1 cellular context compared by ENCODE assay signal in the genomic region with DNA sequence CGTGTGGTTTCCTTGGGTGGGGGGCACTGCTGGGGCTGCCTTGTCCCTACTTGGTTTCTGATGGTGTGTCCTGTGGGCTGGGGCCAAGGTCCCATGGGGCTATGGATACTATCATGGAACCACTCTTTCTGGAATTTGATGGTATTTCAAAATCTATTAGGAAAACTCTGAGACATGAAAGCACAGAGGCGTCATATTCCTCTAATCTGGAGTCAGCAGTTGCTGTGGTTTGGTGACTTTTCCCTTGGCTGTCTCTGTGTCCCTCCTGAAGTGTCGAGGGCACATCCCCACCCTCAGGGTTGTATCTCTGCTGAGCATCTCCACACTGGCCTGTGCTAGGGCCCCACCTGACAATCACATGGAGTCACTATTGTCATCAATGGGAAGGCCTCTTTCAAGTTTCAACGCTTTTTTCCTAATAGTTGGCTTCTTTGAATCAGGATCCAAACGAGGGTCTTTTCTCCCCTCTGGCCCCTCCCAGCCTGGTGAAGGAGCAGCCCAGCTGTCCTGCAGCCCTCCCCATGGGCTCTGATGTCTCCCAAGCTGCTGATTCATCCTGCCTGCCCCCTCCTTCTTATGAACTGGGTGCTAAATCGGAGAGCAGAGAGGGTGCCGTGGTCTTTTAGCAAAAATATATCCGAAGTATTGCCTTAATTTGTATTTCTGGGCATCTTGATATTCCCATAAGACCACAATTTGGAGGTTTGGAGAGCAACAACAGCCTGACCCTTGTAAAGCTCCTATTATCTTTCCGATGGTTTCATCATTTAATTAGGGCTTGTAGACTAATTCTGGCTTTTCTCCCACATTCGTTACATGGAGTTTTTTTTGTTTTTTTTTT.
TF ChIP-seq lines count a peak whose summit lies in the region.

No MANE protein-coding gene starts in this region.

TF ChIP-seq in K562, 482 proteins besides CTCF, POLR2A, EP300 and RAD21 (continued from another document and continues in another):
- TF ChIP-seq THRB (CRISPR knock-in tag; conservative IDR thresholded peaks at IDR 0.05) (peak; percentile 99), CXXC5 (CRISPR knock-in tag; IDR thresholded peaks at IDR 0.05) (peak; percentile 99), NEUROD1 (IDR thresholded peaks at IDR 0.05; ENCODE audit: borderline replicate concordance, low read depth, low read length, partially characterized antibody) (peak; percentile 50), KLF6 (CRISPR knock-in tag; IDR thresholded peaks at IDR 0.05; ENCODE audit: borderline replicate concordance) (peak; percentile 99), WHSC1 (IDR thresholded peaks at IDR 0.05; ENCODE audit: low read length) (no peak), ETV6 (IDR thresholded peaks at IDR 0.05; ENCODE audit: borderline replicate concordance in 1 of 2, low read depth in 2 of 2, low read length in 1 of 2) (peak in 1 of 2 experiments; percentile 69; a peak in 1 of 4 replicates), ETV6 (CRISPR knock-in tag; IDR thresholded peaks at IDR 0.05; ENCODE audit: borderline replicate concordance) (peak; percentile 79), ARID2 (IDR thresholded peaks at IDR 0.05) (no peak), GTF2F1 (IDR thresholded peaks at IDR 0.05; ENCODE audit: low read depth, low read length) (0 out of 2 replicates have a peak, but pooled peaks have one; percentile 57), ERF (CRISPR knock-in tag; IDR thresholded peaks at IDR 0.05) (peak; percentile 96), NR2C2 (CRISPR knock-in tag; IDR thresholded peaks at IDR 0.05) (no peak), NR2C2 (tag; IDR thresholded peaks at IDR 0.05) (peak; percentile 95), TSHZ1 (CRISPR knock-in tag; IDR thresholded peaks at IDR 0.05) (peak; percentile 98), STAT6 (CRISPR knock-in tag; IDR thresholded peaks at IDR 0.05) (peak; percentile 51; the same call in 1 of the 2 replicates), ZNF134 (CRISPR knock-in tag; conservative IDR thresholded peaks at IDR 0.05) (peak; percentile 90), HEY1 (CRISPR knock-in tag; IDR thresholded peaks at IDR 0.05; ENCODE audit: borderline replicate concordance) (peak; percentile 90), GABPA (tag; conservative IDR thresholded peaks at IDR 0.05; ENCODE audit: low read depth) (no peak), MYBL2 (IDR thresholded peaks at IDR 0.05; ENCODE audit: low read depth) (no peak), MYBL2 (CRISPR knock-in tag; IDR thresholded peaks at IDR 0.05; ENCODE audit: borderline replicate concordance) (no peak), ZSCAN32 (CRISPR knock-in tag; IDR thresholded peaks at IDR 0.05) (peak; percentile 84), RNF2 (IDR thresholded peaks at IDR 0.05) (peak; percentile 66; the same call in 1 of the 2 replicates), BRF1 (IDR thresholded peaks at IDR 0.05; ENCODE audit: borderline replicate concordance, extremely low read depth, insufficient read length) (no peak), GABPB2 (CRISPR knock-in tag; conservative IDR thresholded peaks at IDR 0.05) (peak; percentile 92), RHOXF2B (CRISPR knock-in tag; conservative IDR thresholded peaks at IDR 0.05) (peak; percentile 98), ESRRB (CRISPR knock-in tag; IDR thresholded peaks at IDR 0.05; ENCODE audit: borderline replicate concordance) (no peak), CBX5 (IDR thresholded peaks at IDR 0.05; ENCODE audit: borderline replicate concordance, low read depth) (no peak), MEF2D (tag; conservative IDR thresholded peaks at IDR 0.05; ENCODE audit: low read depth) (peak; percentile 99), SMAD1 (IDR thresholded peaks at IDR 0.05; ENCODE audit: low read depth, low read length, partially characterized antibody) (peak; percentile 62), BHLHE40 (IDR thresholded peaks at IDR 0.05; ENCODE audit: low read length) (peak; percentile 68), RBM15 (IDR thresholded peaks at IDR 0.05; ENCODE audit: insufficient read depth, low read length) (no peak), TCF15 (CRISPR knock-in tag; IDR thresholded peaks at IDR 0.05) (peak; percentile 98)
- TF ChIP-seq, protein P1, sequence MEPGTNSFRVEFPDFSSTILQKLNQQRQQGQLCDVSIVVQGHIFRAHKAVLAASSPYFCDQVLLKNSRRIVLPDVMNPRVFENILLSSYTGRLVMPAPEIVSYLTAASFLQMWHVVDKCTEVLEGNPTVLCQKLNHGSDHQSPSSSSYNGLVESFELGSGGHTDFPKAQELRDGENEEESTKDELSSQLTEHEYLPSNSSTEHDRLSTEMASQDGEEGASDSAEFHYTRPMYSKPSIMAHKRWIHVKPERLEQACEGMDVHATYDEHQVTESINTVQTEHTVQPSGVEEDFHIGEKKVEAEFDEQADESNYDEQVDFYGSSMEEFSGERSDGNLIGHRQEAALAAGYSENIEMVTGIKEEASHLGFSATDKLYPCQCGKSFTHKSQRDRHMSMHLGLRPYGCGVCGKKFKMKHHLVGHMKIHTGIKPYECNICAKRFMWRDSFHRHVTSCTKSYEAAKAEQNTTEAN (CRISPR knock-in tag; IDR thresholded peaks at IDR 0.05): 0 out of 2 replicates have a peak, but pooled peaks have one; percentile 80
- TF ChIP-seq, protein P2, sequence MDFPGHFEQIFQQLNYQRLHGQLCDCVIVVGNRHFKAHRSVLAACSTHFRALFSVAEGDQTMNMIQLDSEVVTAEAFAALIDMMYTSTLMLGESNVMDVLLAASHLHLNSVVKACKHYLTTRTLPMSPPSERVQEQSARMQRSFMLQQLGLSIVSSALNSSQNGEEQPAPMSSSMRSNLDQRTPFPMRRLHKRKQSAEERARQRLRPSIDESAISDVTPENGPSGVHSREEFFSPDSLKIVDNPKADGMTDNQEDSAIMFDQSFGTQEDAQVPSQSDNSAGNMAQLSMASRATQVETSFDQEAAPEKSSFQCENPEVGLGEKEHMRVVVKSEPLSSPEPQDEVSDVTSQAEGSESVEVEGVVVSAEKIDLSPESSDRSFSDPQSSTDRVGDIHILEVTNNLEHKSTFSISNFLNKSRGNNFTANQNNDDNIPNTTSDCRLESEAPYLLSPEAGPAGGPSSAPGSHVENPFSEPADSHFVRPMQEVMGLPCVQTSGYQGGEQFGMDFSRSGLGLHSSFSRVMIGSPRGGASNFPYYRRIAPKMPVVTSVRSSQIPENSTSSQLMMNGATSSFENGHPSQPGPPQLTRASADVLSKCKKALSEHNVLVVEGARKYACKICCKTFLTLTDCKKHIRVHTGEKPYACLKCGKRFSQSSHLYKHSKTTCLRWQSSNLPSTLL (IDR thresholded peaks at IDR 0.05): no peak
- TF ChIP-seq, protein P3, sequence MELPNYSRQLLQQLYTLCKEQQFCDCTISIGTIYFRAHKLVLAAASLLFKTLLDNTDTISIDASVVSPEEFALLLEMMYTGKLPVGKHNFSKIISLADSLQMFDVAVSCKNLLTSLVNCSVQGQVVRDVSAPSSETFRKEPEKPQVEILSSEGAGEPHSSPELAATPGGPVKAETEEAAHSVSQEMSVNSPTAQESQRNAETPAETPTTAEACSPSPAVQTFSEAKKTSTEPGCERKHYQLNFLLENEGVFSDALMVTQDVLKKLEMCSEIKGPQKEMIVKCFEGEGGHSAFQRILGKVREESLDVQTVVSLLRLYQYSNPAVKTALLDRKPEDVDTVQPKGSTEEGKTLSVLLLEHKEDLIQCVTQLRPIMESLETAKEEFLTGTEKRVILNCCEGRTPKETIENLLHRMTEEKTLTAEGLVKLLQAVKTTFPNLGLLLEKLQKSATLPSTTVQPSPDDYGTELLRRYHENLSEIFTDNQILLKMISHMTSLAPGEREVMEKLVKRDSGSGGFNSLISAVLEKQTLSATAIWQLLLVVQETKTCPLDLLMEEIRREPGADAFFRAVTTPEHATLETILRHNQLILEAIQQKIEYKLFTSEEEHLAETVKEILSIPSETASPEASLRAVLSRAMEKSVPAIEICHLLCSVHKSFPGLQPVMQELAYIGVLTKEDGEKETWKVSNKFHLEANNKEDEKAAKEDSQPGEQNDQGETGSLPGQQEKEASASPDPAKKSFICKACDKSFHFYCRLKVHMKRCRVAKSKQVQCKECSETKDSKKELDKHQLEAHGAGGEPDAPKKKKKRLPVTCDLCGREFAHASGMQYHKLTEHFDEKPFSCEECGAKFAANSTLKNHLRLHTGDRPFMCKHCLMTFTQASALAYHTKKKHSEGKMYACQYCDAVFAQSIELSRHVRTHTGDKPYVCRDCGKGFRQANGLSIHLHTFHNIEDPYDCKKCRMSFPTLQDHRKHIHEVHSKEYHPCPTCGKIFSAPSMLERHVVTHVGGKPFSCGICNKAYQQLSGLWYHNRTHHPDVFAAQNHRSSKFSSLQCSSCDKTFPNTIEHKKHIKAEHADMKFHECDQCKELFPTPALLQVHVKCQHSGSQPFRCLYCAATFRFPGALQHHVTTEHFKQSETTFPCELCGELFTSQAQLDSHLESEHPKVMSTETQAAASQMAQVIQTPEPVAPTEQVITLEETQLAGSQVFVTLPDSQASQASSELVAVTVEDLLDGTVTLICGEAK (IDR thresholded peaks at IDR 0.05): no peak
- TF ChIP-seq, protein P3 (CRISPR knock-in tag; IDR thresholded peaks at IDR 0.05): 0 out of 2 replicates have a peak, but pooled peaks have one; percentile 6
